Comparison of ENCODE assay signal across 26 cellular contexts in genomic region chr17:76123127-76123499, GRCh38. TPM values are rescaled to one million over a fixed set of nuclear protein-coding genes. Genes with fewer than 3 reads are reported as not detected.
DNase-seq lines count a peak whose midpoint lies in the region; ATAC-seq lines count a peak whose summit lies in the region.
"Had no signal": no experiment of that assay in that cellular context is flagged by ENCODE, and none has a peak within 500 bp of the region (broad histone marks: within the 10 kb centered on the region; RNA-seq: fewer than 3 reads in every experiment).

No MANE protein-coding gene starts in this region.

- no peaks in the 10 kb centered on the region for H3K27me3 ChIP-seq in CD4-positive, CD25-positive, alpha-beta regulatory T cell (ENCODE audit: control insufficient read depth, insufficient read depth, low read length)
- H3K27me3 ChIP-seq: transverse colon had no signal

- intact Hi-C loops in activated T-helper 1 cell treated with anti-CD3 and anti-CD28 coated beads, Interleukin-12 subunit alpha, Interleukin-12 subunit beta, Interleukin-2, Interleukin-4 antibody, amounts not matched to agents 30 ng/mL and 10 ng/mL and 1 ng/mL, durations not matched to agents 14 hours and 24 hours and 36 hours (cut with micrococcal nuclease), result no loop called here

- H3K36me3 ChIP-seq in CD4-positive, CD25-positive, alpha-beta regulatory T cell (ENCODE audit: control insufficient read depth, insufficient read depth, low read length), result no peaks in the 10 kb centered on the region
- H3K36me3 ChIP-seq: transverse colon had no signal

- H3K36me3 Mint-ChIP-seq in T-helper 1 cell treated with Interleukin-12 subunit alpha and Interleukin-12 subunit beta and Interleukin-4 antibody, amounts not matched to agents 30 μg/mL and 1 μg/mL, for 36 hours (ENCODE audit: low read depth), result no peaks in the 10 kb centered on the region
- no peaks in the 10 kb centered on the region for H3K36me3 Mint-ChIP-seq in CD4-positive, CD25-positive, alpha-beta regulatory T cell
- no peaks in the 10 kb centered on the region for H3K36me3 Mint-ChIP-seq in activated T-helper 1 cell treated with anti-CD3 and anti-CD28 coated beads, Interleukin-12 subunit alpha, Interleukin-12 subunit beta, Interleukin-2, Interleukin-4 antibody, amounts not matched to agents 30 ng/mL and 10 ng/mL and 1 ng/mL, durations not matched to agents 14 hours and 24 hours and 36 hours (ENCODE audit: low read depth)
- H3K36me3 Mint-ChIP-seq in naive thymus-derived CD8-positive, alpha-beta T cell, result no peaks in the 10 kb centered on the region
- H3K36me3 Mint-ChIP-seq: activated CD8-positive, alpha-beta memory T cell treated with anti-CD3 and anti-CD28 coated beads, Interleukin-2, amount 10 ng/mL, durations not matched to agents 7 days and 5 days had no signal

- H3K9me3 ChIP-seq in CD4-positive, CD25-positive, alpha-beta regulatory T cell (ENCODE audit: control insufficient read depth in 2 of 2, low read length in 2 of 2), result no peaks in the 10 kb centered on the region
- H3K9me3 ChIP-seq: Caco-2, transverse colon had no signal

- POLR2A ChIA-PET in naive thymus-derived CD8-positive, alpha-beta T cell (lab: Charles Lee), result interaction anchor here (0.6 to 14.8 kb wide), 11 partner anchors 9 to 395 kb away, joined by 3 to 152 read pairs (median 5); no protein-coding TSS in a partner anchor

- H3K27ac ChIP-seq in CD4-positive, CD25-positive, alpha-beta regulatory T cell (ENCODE audit: insufficient read depth, low read length, poor library complexity, severe bottlenecking), result no peak overlapping the region
- H3K27ac ChIP-seq: transverse colon had no signal

- H3K4me3 ChIP-seq in CD4-positive, CD25-positive, alpha-beta regulatory T cell (ENCODE audit: low read depth, low read length), result no peak overlapping the region
- H3K4me3 ChIP-seq: lung, transverse colon had no signal

- DNase-seq in T-helper 1 cell (no peak), HK-2 (ENCODE audit: unreplicated experiment) (no peak)
- DNase-seq in CD4-positive, CD25-positive, alpha-beta regulatory T cell, result no peak
- DNase-seq in activated T-helper 1 cell treated with anti-CD3 and anti-CD28 coated beads, Interleukin-12 subunit alpha, Interleukin-12 subunit beta, Interleukin-2, Interleukin-4 antibody, amounts not matched to agents 30 ng/mL and 10 ng/mL and 1 ng/mL, durations not matched to agents 14 hours and 24 hours and 36 hours (ENCODE audit: low spot score), result no peak
- no peak for DNase-seq in naive thymus-derived CD8-positive, alpha-beta T cell
- no peak for DNase-seq in activated CD4-positive, CD25-positive, alpha-beta regulatory T cell treated with anti-CD3 and anti-CD28 coated beads, Interleukin-2, amount 50 U/mL, for 72 hours
- DNase-seq: 8988T; activated CD8-positive, alpha-beta memory T cell treated with anti-CD3 and anti-CD28 coated beads, Interleukin-2, amount 10 ng/mL, durations not matched to agents 7 days and 5 days; activated effector memory CD4-positive, alpha-beta T cell treated with anti-CD3 and anti-CD28 coated beads, Interleukin-2, amount 50 U/mL, for 16 hours; Caco-2; central memory CD4-positive, alpha-beta T cell; DND-41; IMR-90; kidney glomerular epithelial cell; NCI-H1436 treated with DMSO at 0.1 percent for 48 hours; retina; stimulated activated CD4-positive, alpha-beta T cell treated with anti-CD3 and anti-CD28 coated beads, Interleukin-4, amount 100 ng/mL, for 24 hours; transverse colon had no signal

- no peak for ATAC-seq in CD4-positive, CD25-positive, alpha-beta regulatory T cell (ENCODE audit: low read depth in 2 of 2)
- ATAC-seq in naive thymus-derived CD8-positive, alpha-beta T cell, result no peak
- ATAC-seq in HG03378 (IDR thresholded peaks at IDR 0.05; ENCODE audit: unreplicated experiment), result no peak
- ATAC-seq: activated CD8-positive, alpha-beta memory T cell treated with anti-CD3 and anti-CD28 coated beads, Interleukin-2, amount 10 ng/mL, durations not matched to agents 7 days and 5 days had no signal

- no peaks in the 10 kb centered on the region for H3K27me3 Mint-ChIP-seq in T-helper 1 cell treated with Interleukin-12 subunit alpha and Interleukin-12 subunit beta and Interleukin-4 antibody, amounts not matched to agents 30 μg/mL and 1 μg/mL, for 36 hours (ENCODE audit: low read depth)
- H3K27me3 Mint-ChIP-seq in CD4-positive, CD25-positive, alpha-beta regulatory T cell, result peaks cover 4% of the 10 kb centered on the region
- H3K27me3 Mint-ChIP-seq in activated T-helper 1 cell treated with anti-CD3 and anti-CD28 coated beads, Interleukin-12 subunit alpha, Interleukin-12 subunit beta, Interleukin-2, Interleukin-4 antibody, amounts not matched to agents 30 ng/mL and 10 ng/mL and 1 ng/mL, durations not matched to agents 14 hours and 24 hours and 36 hours (ENCODE audit: insufficient read depth), result peaks cover 5% of the 10 kb centered on the region
- H3K27me3 Mint-ChIP-seq in naive thymus-derived CD8-positive, alpha-beta T cell, result no peaks in the 10 kb centered on the region
- H3K27me3 Mint-ChIP-seq: activated CD8-positive, alpha-beta memory T cell treated with anti-CD3 and anti-CD28 coated beads, Interleukin-2, amount 10 ng/mL, durations not matched to agents 7 days and 5 days had no signal

- peak overlapping the region; percentile 46 for H3K4me3 Mint-ChIP-seq in T-helper 1 cell treated with Interleukin-12 subunit alpha and Interleukin-12 subunit beta and Interleukin-4 antibody, amounts not matched to agents 30 μg/mL and 1 μg/mL, for 36 hours
- H3K4me3 Mint-ChIP-seq in CD4-positive, CD25-positive, alpha-beta regulatory T cell, result peak overlapping the region in 3 of 4 donors; percentile 29 to 73 (median 56)
- H3K4me3 Mint-ChIP-seq in activated T-helper 1 cell treated with anti-CD3 and anti-CD28 coated beads, Interleukin-12 subunit alpha, Interleukin-12 subunit beta, Interleukin-2, Interleukin-4 antibody, amounts not matched to agents 30 ng/mL and 10 ng/mL and 1 ng/mL, durations not matched to agents 14 hours and 24 hours and 36 hours, result no peak overlapping the region
- H3K4me3 Mint-ChIP-seq in naive thymus-derived CD8-positive, alpha-beta T cell, result peak overlapping the region in 8 of 10 donors; percentile 29 to 77 (median 66)
- H3K4me3 Mint-ChIP-seq: activated CD8-positive, alpha-beta memory T cell treated with anti-CD3 and anti-CD28 coated beads, Interleukin-2, amount 10 ng/mL, durations not matched to agents 7 days and 5 days had no signal

- peaks cover 9% of the 10 kb centered on the region for H3K4me1 ChIP-seq in CD4-positive, CD25-positive, alpha-beta regulatory T cell (ENCODE audit: control insufficient read depth, insufficient read depth, low read length, poor library complexity, severe bottlenecking)

- H3K9me3 Mint-ChIP-seq in T-helper 1 cell treated with Interleukin-12 subunit alpha and Interleukin-12 subunit beta and Interleukin-4 antibody, amounts not matched to agents 30 μg/mL and 1 μg/mL, for 36 hours, result no peaks in the 10 kb centered on the region
- no peaks in the 10 kb centered on the region for H3K9me3 Mint-ChIP-seq in CD4-positive, CD25-positive, alpha-beta regulatory T cell
- H3K9me3 Mint-ChIP-seq in activated T-helper 1 cell treated with anti-CD3 and anti-CD28 coated beads, Interleukin-12 subunit alpha, Interleukin-12 subunit beta, Interleukin-2, Interleukin-4 antibody, amounts not matched to agents 30 ng/mL and 10 ng/mL and 1 ng/mL, durations not matched to agents 14 hours and 24 hours and 36 hours, result no peaks in the 10 kb centered on the region
- H3K9me3 Mint-ChIP-seq in naive thymus-derived CD8-positive, alpha-beta T cell, result no peaks in the 10 kb centered on the region

- H3K27ac Mint-ChIP-seq in T-helper 1 cell treated with Interleukin-12 subunit alpha and Interleukin-12 subunit beta and Interleukin-4 antibody, amounts not matched to agents 30 μg/mL and 1 μg/mL, for 36 hours, result peak overlapping the region; percentile 55
- H3K27ac Mint-ChIP-seq in CD4-positive, CD25-positive, alpha-beta regulatory T cell, result peak overlapping the region; percentile 56 to 83 (median 74)
- peak overlapping the region; percentile 86 for H3K27ac Mint-ChIP-seq in activated T-helper 1 cell treated with anti-CD3 and anti-CD28 coated beads, Interleukin-12 subunit alpha, Interleukin-12 subunit beta, Interleukin-2, Interleukin-4 antibody, amounts not matched to agents 30 ng/mL and 10 ng/mL and 1 ng/mL, durations not matched to agents 14 hours and 24 hours and 36 hours
- H3K27ac Mint-ChIP-seq in naive thymus-derived CD8-positive, alpha-beta T cell, result peak overlapping the region in 9 of 10 donors; percentile 66 to 90 (median 75)

- peaks cover 19% of the 10 kb centered on the region for H3K4me1 Mint-ChIP-seq in T-helper 1 cell treated with Interleukin-12 subunit alpha and Interleukin-12 subunit beta and Interleukin-4 antibody, amounts not matched to agents 30 μg/mL and 1 μg/mL, for 36 hours (ENCODE audit: low read depth)
- peaks cover 0 to 24% (median 8%) of the 10 kb centered on the region in 4 donors for H3K4me1 Mint-ChIP-seq in CD4-positive, CD25-positive, alpha-beta regulatory T cell
- H3K4me1 Mint-ChIP-seq in activated T-helper 1 cell treated with anti-CD3 and anti-CD28 coated beads, Interleukin-12 subunit alpha, Interleukin-12 subunit beta, Interleukin-2, Interleukin-4 antibody, amounts not matched to agents 30 ng/mL and 10 ng/mL and 1 ng/mL, durations not matched to agents 14 hours and 24 hours and 36 hours (ENCODE audit: low read depth), result peaks cover 21% of the 10 kb centered on the region
- H3K4me1 Mint-ChIP-seq in naive thymus-derived CD8-positive, alpha-beta T cell, result peaks cover 21 to 44% (median 35%) of the 10 kb centered on the region in 4 donors

RNA-seq across cellular contexts. Expression of gene FOXJ1, which starts 17.9 kb away (rescaled TPM):
- 1.0 TPM for total RNA-seq in CD4-positive, CD25-positive, alpha-beta regulatory T cell
- polyA plus RNA-seq in CD4-positive, CD25-positive, alpha-beta regulatory T cell, result under 1 TPM in 2 of 4 donors, not detected in 2; 0.14 to 0.24 TPM
- 0.10 TPM in 1 of 2 replicates, not detected in the other for total RNA-seq in activated T-helper 1 cell treated with anti-CD3 and anti-CD28 coated beads, Interleukin-12 subunit alpha, Interleukin-12 subunit beta, Interleukin-2, Interleukin-4 antibody, amounts not matched to agents 30 ng/mL and 10 ng/mL and 1 ng/mL, durations not matched to agents 14 hours and 24 hours and 36 hours
- total RNA-seq in naive thymus-derived CD8-positive, alpha-beta T cell, result 1 to 10 TPM; 3.4 to 3.7 TPM
- 1 to 10 TPM in 2 of 3 donors, under 1 TPM in 1; 0.28 to 2.8 (median 1.8) TPM for polyA plus RNA-seq in naive thymus-derived CD8-positive, alpha-beta T cell
- total RNA-seq: dermis microvascular lymphatic vessel endothelial cell, endothelial cell of umbilical vein, IMR-90, M059J, osteoblast, SK-MEL-5 had no signal
- polyA plus RNA-seq: endothelial cell of umbilical vein had no signal

RNA-seq across cellular contexts. Expression of gene EXOC7, which starts 19.5 kb away (rescaled TPM):
- total RNA-seq in CD4-positive, CD25-positive, alpha-beta regulatory T cell, result 105 TPM
- 10 to 100 TPM; 41.3 to 47.6 (median 45.0) TPM for polyA plus RNA-seq in CD4-positive, CD25-positive, alpha-beta regulatory T cell
- total RNA-seq in activated T-helper 1 cell treated with anti-CD3 and anti-CD28 coated beads, Interleukin-12 subunit alpha, Interleukin-12 subunit beta, Interleukin-2, Interleukin-4 antibody, amounts not matched to agents 30 ng/mL and 10 ng/mL and 1 ng/mL, durations not matched to agents 14 hours and 24 hours and 36 hours, result 108 and 116 TPM in 2 replicates
- total RNA-seq in naive thymus-derived CD8-positive, alpha-beta T cell, result 100 to 1,000 TPM; 199 to 210 TPM
- 10 to 100 TPM; 46.0 to 62.6 (median 49.0) TPM for polyA plus RNA-seq in naive thymus-derived CD8-positive, alpha-beta T cell

RNA-seq across cellular contexts. Expression of gene ZACN, which starts 44.1 kb away (rescaled TPM):
- total RNA-seq in CD4-positive, CD25-positive, alpha-beta regulatory T cell, result 0.42 TPM
- polyA plus RNA-seq in CD4-positive, CD25-positive, alpha-beta regulatory T cell, result 1 to 10 TPM in 1 of 4 donors, under 1 TPM in 3; 0.24 to 2.0 (median 0.62) TPM
- total RNA-seq in activated T-helper 1 cell treated with anti-CD3 and anti-CD28 coated beads, Interleukin-12 subunit alpha, Interleukin-12 subunit beta, Interleukin-2, Interleukin-4 antibody, amounts not matched to agents 30 ng/mL and 10 ng/mL and 1 ng/mL, durations not matched to agents 14 hours and 24 hours and 36 hours, result 2.7 and 2.9 TPM in 2 replicates
- under 1 TPM in 1 of 2 experiments, not detected in 1; 0.21 TPM for total RNA-seq in naive thymus-derived CD8-positive, alpha-beta T cell
- polyA plus RNA-seq in naive thymus-derived CD8-positive, alpha-beta T cell, result 1 to 10 TPM in 2 of 3 donors, not detected in 1; 1.9 to 4.6 TPM
- total RNA-seq: dermis microvascular lymphatic vessel endothelial cell, endothelial cell of umbilical vein, IMR-90, osteoblast had no signal
- polyA plus RNA-seq: IMR-90 had no signal

RNA-seq across cellular contexts. Expression of gene GALR2, which starts 48.5 kb away (rescaled TPM):
- total RNA-seq in CD4-positive, CD25-positive, alpha-beta regulatory T cell, result 0.86 TPM
- under 1 TPM in 2 of 4 donors, not detected in 2; 0.41 to 0.62 TPM for polyA plus RNA-seq in CD4-positive, CD25-positive, alpha-beta regulatory T cell
- 3.6 and 3.7 TPM in 2 replicates for total RNA-seq in activated T-helper 1 cell treated with anti-CD3 and anti-CD28 coated beads, Interleukin-12 subunit alpha, Interleukin-12 subunit beta, Interleukin-2, Interleukin-4 antibody, amounts not matched to agents 30 ng/mL and 10 ng/mL and 1 ng/mL, durations not matched to agents 14 hours and 24 hours and 36 hours
- not detected for total RNA-seq in naive thymus-derived CD8-positive, alpha-beta T cell
- under 1 TPM in 1 of 3 donors, not detected in 2; 0.70 TPM for polyA plus RNA-seq in naive thymus-derived CD8-positive, alpha-beta T cell
- total RNA-seq: endothelial cell of umbilical vein, IMR-90, osteoblast had no signal

RNA-seq across cellular contexts. Expression of gene SRP68, which starts 50.8 kb away (rescaled TPM):
- total RNA-seq in CD4-positive, CD25-positive, alpha-beta regulatory T cell, result 68.8 TPM
- polyA plus RNA-seq in CD4-positive, CD25-positive, alpha-beta regulatory T cell, result 10 to 100 TPM; 71.6 to 81.0 (median 74.5) TPM
- total RNA-seq in activated T-helper 1 cell treated with anti-CD3 and anti-CD28 coated beads, Interleukin-12 subunit alpha, Interleukin-12 subunit beta, Interleukin-2, Interleukin-4 antibody, amounts not matched to agents 30 ng/mL and 10 ng/mL and 1 ng/mL, durations not matched to agents 14 hours and 24 hours and 36 hours, result 177 and 184 TPM in 2 replicates
- total RNA-seq in naive thymus-derived CD8-positive, alpha-beta T cell, result 10 to 100 TPM; 79.7 to 80.5 TPM
- polyA plus RNA-seq in naive thymus-derived CD8-positive, alpha-beta T cell, result 10 to 100 TPM; 53.3 to 79.1 (median 64.5) TPM
